24 cellular contexts compared by ENCODE assay signal in genomic region chr16:71658771-71659170, GRCh38. TPM values are rescaled to one million over a fixed set of nuclear protein-coding genes. Genes with fewer than 3 reads are reported as not detected.
DNase-seq lines count a peak whose midpoint lies in the region; ATAC-seq and TF ChIP-seq lines count a peak whose summit lies in the region.
"Had no signal": no experiment of that assay in that cellular context is flagged by ENCODE, and none has a peak within 500 bp of the region (broad histone marks: within the 10 kb centered on the region; RNA-seq: fewer than 3 reads in every experiment).

No MANE protein-coding gene starts in this region.

- CTCF ChIA-PET in activated CD4-positive, alpha-beta memory T cell treated with anti-CD3 and anti-CD28 coated beads, Interleukin-2, amount 10 ng/mL, durations not matched to agents 7 days and 5 days (lab: Charles Lee) = interaction anchor here (0.7 kb wide), 1 partner anchor 272 kb away, joined by 4 read pairs; no protein-coding TSS in a partner anchor

- H3K4me3 ChIP-seq in parathyroid adenoma (ENCODE audit: low read depth, low read length) = no peak overlapping the region
- H3K4me3 ChIP-seq: adrenal gland, breast epithelium, hepatocyte, lung, uterus had no signal

- no peaks in the 10 kb centered on the region for H3K79me2 ChIP-seq in parathyroid adenoma
- H3K79me2 ChIP-seq: hepatocyte had no signal

- no peak overlapping the region for H3K9ac ChIP-seq in parathyroid adenoma

- no peak overlapping the region for H2AFZ ChIP-seq in parathyroid adenoma
- H2AFZ ChIP-seq: hepatocyte had no signal

- H3K4me1 ChIP-seq in parathyroid adenoma = peaks cover 16% of the 10 kb centered on the region
- H3K4me1 ChIP-seq: adrenal gland, breast epithelium, uterus had no signal

- no peaks in the 10 kb centered on the region for H3K36me3 ChIP-seq in parathyroid adenoma (ENCODE audit: control insufficient read depth, insufficient read depth, low read length)
- H3K36me3 ChIP-seq: breast epithelium, uterus had no signal

- TF ChIP-seq CTCF in parathyroid adenoma (IDR thresholded peaks at IDR 0.05) = no peak

- no peak overlapping the region for H3K27ac Mint-ChIP-seq in activated CD4-positive, alpha-beta memory T cell treated with anti-CD3 and anti-CD28 coated beads, Interleukin-2, amount 10 ng/mL, durations not matched to agents 7 days and 5 days
- H3K27ac Mint-ChIP-seq: CD8-positive, alpha-beta T cell had no signal

- peaks cover 6% of the 10 kb centered on the region for H3K4me1 Mint-ChIP-seq in activated CD4-positive, alpha-beta memory T cell treated with anti-CD3 and anti-CD28 coated beads, Interleukin-2, amount 10 ng/mL, durations not matched to agents 7 days and 5 days
- H3K4me1 Mint-ChIP-seq: naive B cell had no signal

- peaks cover 10% of the 10 kb centered on the region for H3K36me3 Mint-ChIP-seq in activated CD4-positive, alpha-beta memory T cell treated with anti-CD3 and anti-CD28 coated beads, Interleukin-2, amount 10 ng/mL, durations not matched to agents 7 days and 5 days (ENCODE audit: low read depth)

- peak; percentile 81 for DNase-seq in DMS53 (lab: John Stamatoyannopoulos, UW)
- peak; percentile 13 for DNase-seq in NCI-H2107 (lab: John Stamatoyannopoulos, UW)
- peak; percentile 76 for DNase-seq in fibroblast of peridontal ligament (ENCODE audit: extremely low read depth)
- no peak for DNase-seq in hepatic stellate cell (ENCODE audit: low spot score)
- DNase-seq in activated CD4-positive, alpha-beta memory T cell treated with anti-CD3 and anti-CD28 coated beads, Interleukin-2, amount 10 ng/mL, durations not matched to agents 7 days and 5 days = no peak
- DNase-seq: activated CD4-positive, alpha-beta T cell treated with anti-CD3 and anti-CD28 coated beads, Interleukin-2, amount 50 U/mL, for 1 hour; activated effector memory CD4-positive, alpha-beta T cell treated with anti-CD3 and anti-CD28 coated beads, Interleukin-2, amount 50 U/mL, for 16 hours; CD8-positive, alpha-beta T cell; cortex of kidney; EL; naive B cell; NCI-H226; NCI-H774; PC-3; right cardiac atrium; SIG-M5; uterus had no signal

- no peaks in the 10 kb centered on the region for H3K27me3 ChIP-seq in parathyroid adenoma (ENCODE audit: control insufficient read depth, insufficient read depth, low read length)
- H3K27me3 ChIP-seq: adrenal gland, breast epithelium, hepatocyte, uterus had no signal

- H3K27ac ChIP-seq in parathyroid adenoma = peak overlapping the region; percentile 61
- H3K27ac ChIP-seq: adrenal gland, breast epithelium, hepatocyte, uterus had no signal

- no peak for ATAC-seq in HG02981 (IDR thresholded peaks at IDR 0.05; ENCODE audit: unreplicated experiment)
- no peak for ATAC-seq in HG02973 (IDR thresholded peaks at IDR 0.05; ENCODE audit: unreplicated experiment)
- ATAC-seq: CD8-positive, alpha-beta T cell; PC-3; right cardiac atrium had no signal

- no peaks in the 10 kb centered on the region for H3K9me3 ChIP-seq in parathyroid adenoma (ENCODE audit: control insufficient read depth, low read length)
- H3K9me3 ChIP-seq: adrenal gland, breast epithelium, uterus had no signal

- no peaks in the 10 kb centered on the region for H3K27me3 Mint-ChIP-seq in activated CD4-positive, alpha-beta memory T cell treated with anti-CD3 and anti-CD28 coated beads, Interleukin-2, amount 10 ng/mL, durations not matched to agents 7 days and 5 days
- H3K27me3 Mint-ChIP-seq: naive B cell had no signal

- no peaks in the 10 kb centered on the region for H3K9me3 Mint-ChIP-seq in activated CD4-positive, alpha-beta memory T cell treated with anti-CD3 and anti-CD28 coated beads, Interleukin-2, amount 10 ng/mL, durations not matched to agents 7 days and 5 days
- H3K9me3 Mint-ChIP-seq: CD8-positive, alpha-beta T cell; naive B cell had no signal

- no peak overlapping the region for H3K4me2 ChIP-seq in parathyroid adenoma (ENCODE audit: low read length)
- H3K4me2 ChIP-seq: hepatocyte had no signal

- POLR2A ChIA-PET in activated CD4-positive, alpha-beta memory T cell treated with anti-CD3 and anti-CD28 coated beads, Interleukin-2, amount 10 ng/mL, durations not matched to agents 7 days and 5 days (lab: Charles Lee) = interaction anchor here (0.7 kb wide), 1 partner anchor 37 kb away, joined by 3 read pairs; no protein-coding TSS in a partner anchor

- no peak overlapping the region for H3K4me3 Mint-ChIP-seq in activated CD4-positive, alpha-beta memory T cell treated with anti-CD3 and anti-CD28 coated beads, Interleukin-2, amount 10 ng/mL, durations not matched to agents 7 days and 5 days
- H3K4me3 Mint-ChIP-seq: CD8-positive, alpha-beta T cell; naive B cell had no signal

RNA-seq across cellular contexts. Expression of gene MARVELD3, which starts 32.8 kb away (rescaled TPM):
- total RNA-seq in activated CD4-positive, alpha-beta memory T cell treated with anti-CD3 and anti-CD28 coated beads, Interleukin-2, amount 10 ng/mL, durations not matched to agents 7 days and 5 days = under 1 TPM; 0.15 TPM
- total RNA-seq: CD8-positive, alpha-beta T cell; right cardiac atrium had no signal

Comparison
In these comparisons a context has a peak if more than half of its experiments do, and no peak if none do; other contexts are left out.
1. DNase-seq: peak in DMS53 (single experiment), NCI-H2107 (single experiment) and fibroblast of peridontal ligament (single experiment); none in hepatic stellate cell (single experiment) and activated CD4-positive, alpha-beta memory T cell treated with anti-CD3 and anti-CD28 coated beads, Interleukin-2, amount 10 ng/mL, durations not matched to agents 7 days and 5 days (single experiment).